In the genomic region with DNA sequence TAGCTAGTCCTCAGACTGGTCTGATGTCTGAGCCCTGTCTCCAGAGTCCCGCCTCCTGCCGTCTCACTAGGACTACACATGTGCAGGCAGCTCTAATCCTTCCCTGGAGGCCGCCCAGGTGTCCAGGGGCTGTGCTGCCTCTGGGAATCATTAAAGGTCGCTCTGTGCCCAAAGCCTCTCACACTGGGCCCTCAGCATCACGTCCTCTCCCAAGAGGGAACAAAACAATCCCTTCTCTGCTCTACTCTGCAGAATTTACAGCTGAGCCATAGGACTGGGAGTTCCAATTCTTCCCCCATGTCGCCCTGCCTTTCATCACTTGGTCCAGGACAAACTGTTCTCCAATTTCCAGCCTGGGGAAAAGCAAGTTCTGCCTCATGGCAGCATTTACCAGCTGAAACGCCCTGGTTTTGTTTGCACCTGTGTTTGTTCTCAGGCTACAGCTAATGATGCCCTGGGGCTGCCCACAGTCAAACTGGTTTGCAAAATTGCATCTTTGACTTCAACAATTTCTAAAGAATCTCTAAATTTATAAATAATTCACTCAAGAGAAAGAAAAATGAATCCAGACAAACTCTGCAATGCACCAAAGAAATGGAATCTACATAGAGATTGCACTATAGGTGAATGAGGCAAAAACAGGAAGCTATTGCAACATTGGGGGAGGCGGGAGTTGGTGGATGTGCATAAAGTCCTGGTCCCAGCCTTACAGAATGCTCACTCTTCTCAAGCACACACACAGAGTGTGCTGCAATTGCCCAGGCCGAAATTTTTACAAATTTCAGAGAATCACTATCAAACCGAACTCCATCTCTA, we compare ENCODE assay signal across 1 cellular context.
TF ChIP-seq lines count a peak whose summit lies in the region.

No MANE protein-coding gene starts in this region.

TF ChIP-seq in HepG2, 621 proteins besides CTCF, POLR2A, EP300 and RAD21 (continued from another document and continues in another):
- no peak for TF ChIP-seq ZNF773 (CRISPR knock-in tag; IDR thresholded peaks at IDR 0.05; ENCODE audit: borderline replicate concordance)
- no peak for TF ChIP-seq GTF2F1 (IDR thresholded peaks at IDR 0.05; ENCODE audit: low read length)
- TF ChIP-seq NFE2 (CRISPR knock-in tag; IDR thresholded peaks at IDR 0.05): no peak
- 0 out of 2 replicates have a peak, but pooled peaks have one; percentile 17 for TF ChIP-seq SIX4 (CRISPR knock-in tag; IDR thresholded peaks at IDR 0.05)
- TF ChIP-seq ELF3 (CRISPR knock-in tag; IDR thresholded peaks at IDR 0.05): 0 out of 2 replicates have a peak, but pooled peaks have one; percentile 62
- no peak for TF ChIP-seq ZNF777 (CRISPR knock-in tag; IDR thresholded peaks at IDR 0.05)
- TF ChIP-seq ZNF264 (CRISPR knock-in tag; IDR thresholded peaks at IDR 0.05): no peak
- no peak for TF ChIP-seq ZKSCAN5 (CRISPR knock-in tag; IDR thresholded peaks at IDR 0.05)
- no peak for TF ChIP-seq MEF2D (CRISPR knock-in tag; IDR thresholded peaks at IDR 0.05)
- no peak for TF ChIP-seq IKZF1 (IDR thresholded peaks at IDR 0.05)
- TF ChIP-seq CENPX (CRISPR knock-in tag; IDR thresholded peaks at IDR 0.05): no peak
- TF ChIP-seq PCBP1 (IDR thresholded peaks at IDR 0.05; ENCODE audit: borderline replicate concordance, low read depth, low read length): no peak
- no peak for TF ChIP-seq KLF13 (CRISPR knock-in tag; IDR thresholded peaks at IDR 0.05)
- TF ChIP-seq, protein P1, sequence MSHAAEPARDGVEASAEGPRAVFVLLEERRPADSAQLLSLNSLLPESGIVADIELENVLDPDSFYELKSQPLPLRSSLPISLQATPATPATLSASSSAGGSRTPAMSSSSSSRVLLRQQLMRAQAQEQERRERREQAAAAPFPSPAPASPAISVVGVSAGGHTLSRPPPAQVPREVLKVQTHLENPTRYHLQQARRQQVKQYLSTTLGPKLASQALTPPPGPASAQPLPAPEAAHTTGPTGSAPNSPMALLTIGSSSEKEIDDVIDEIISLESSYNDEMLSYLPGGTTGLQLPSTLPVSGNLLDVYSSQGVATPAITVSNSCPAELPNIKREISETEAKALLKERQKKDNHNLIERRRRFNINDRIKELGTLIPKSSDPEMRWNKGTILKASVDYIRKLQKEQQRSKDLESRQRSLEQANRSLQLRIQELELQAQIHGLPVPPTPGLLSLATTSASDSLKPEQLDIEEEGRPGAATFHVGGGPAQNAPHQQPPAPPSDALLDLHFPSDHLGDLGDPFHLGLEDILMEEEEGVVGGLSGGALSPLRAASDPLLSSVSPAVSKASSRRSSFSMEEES (CRISPR knock-in tag; IDR thresholded peaks at IDR 0.05): no peak
- TF ChIP-seq, protein P2, sequence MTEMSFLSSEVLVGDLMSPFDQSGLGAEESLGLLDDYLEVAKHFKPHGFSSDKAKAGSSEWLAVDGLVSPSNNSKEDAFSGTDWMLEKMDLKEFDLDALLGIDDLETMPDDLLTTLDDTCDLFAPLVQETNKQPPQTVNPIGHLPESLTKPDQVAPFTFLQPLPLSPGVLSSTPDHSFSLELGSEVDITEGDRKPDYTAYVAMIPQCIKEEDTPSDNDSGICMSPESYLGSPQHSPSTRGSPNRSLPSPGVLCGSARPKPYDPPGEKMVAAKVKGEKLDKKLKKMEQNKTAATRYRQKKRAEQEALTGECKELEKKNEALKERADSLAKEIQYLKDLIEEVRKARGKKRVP (CRISPR knock-in tag; IDR thresholded peaks at IDR 0.05): peak in 1 of 2 experiments; percentile 100; a peak in 2 of 4 replicates
- TF ChIP-seq TSC22D2 (CRISPR knock-in tag; IDR thresholded peaks at IDR 0.05; ENCODE audit: borderline replicate concordance): no peak
- TF ChIP-seq, protein P3, sequence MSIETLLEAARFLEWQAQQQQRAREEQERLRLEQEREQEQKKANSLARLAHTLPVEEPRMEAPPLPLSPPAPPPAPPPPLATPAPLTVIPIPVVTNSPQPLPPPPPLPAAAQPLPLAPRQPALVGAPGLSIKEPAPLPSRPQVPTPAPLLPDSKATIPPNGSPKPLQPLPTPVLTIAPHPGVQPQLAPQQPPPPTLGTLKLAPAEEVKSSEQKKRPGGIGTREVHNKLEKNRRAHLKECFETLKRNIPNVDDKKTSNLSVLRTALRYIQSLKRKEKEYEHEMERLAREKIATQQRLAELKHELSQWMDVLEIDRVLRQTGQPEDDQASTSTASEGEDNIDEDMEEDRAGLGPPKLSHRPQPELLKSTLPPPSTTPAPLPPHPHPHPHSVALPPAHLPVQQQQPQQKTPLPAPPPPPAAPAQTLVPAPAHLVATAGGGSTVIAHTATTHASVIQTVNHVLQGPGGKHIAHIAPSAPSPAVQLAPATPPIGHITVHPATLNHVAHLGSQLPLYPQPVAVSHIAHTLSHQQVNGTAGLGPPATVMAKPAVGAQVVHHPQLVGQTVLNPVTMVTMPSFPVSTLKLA (IDR thresholded peaks at IDR 0.05): no peak
- no peak for TF ChIP-seq JUND (CRISPR knock-in tag; IDR thresholded peaks at IDR 0.05)
- TF ChIP-seq ASH2L (IDR thresholded peaks at IDR 0.05; ENCODE audit: insufficient read length, low read depth, low read length): peak; percentile 51
- TF ChIP-seq ZNF546 (CRISPR knock-in tag; conservative IDR thresholded peaks at IDR 0.05): no peak
- no peak for TF ChIP-seq ZBTB3 (CRISPR knock-in tag; IDR thresholded peaks at IDR 0.05; ENCODE audit: borderline replicate concordance, low read depth)
- TF ChIP-seq CEBPB (IDR thresholded peaks at IDR 0.05; ENCODE audit: borderline replicate concordance, low read depth, low read length): peak; percentile 99
- no peak for TF ChIP-seq ZBTB1 (CRISPR knock-in tag; IDR thresholded peaks at IDR 0.05; ENCODE audit: borderline replicate concordance)
- TF ChIP-seq ARNT2 (CRISPR knock-in tag; IDR thresholded peaks at IDR 0.05; ENCODE audit: low read depth): 0 out of 2 replicates have a peak, but pooled peaks have one; percentile 54
- TF ChIP-seq ARID2 (CRISPR knock-in tag; IDR thresholded peaks at IDR 0.05; ENCODE audit: borderline replicate concordance): no peak
- no peak for TF ChIP-seq ZZZ3 (CRISPR knock-in tag; IDR thresholded peaks at IDR 0.05; ENCODE audit: borderline replicate concordance)
- TF ChIP-seq FOXP1 (IDR thresholded peaks at IDR 0.05): no peak
- 0 out of 2 replicates have a peak, but pooled peaks have one; percentile 10 for TF ChIP-seq FOXP1 (CRISPR knock-in tag; IDR thresholded peaks at IDR 0.05)
- no peak for TF ChIP-seq ZNF225 (CRISPR knock-in tag; IDR thresholded peaks at IDR 0.05)
- no peak for TF ChIP-seq HHEX (CRISPR knock-in tag; IDR thresholded peaks at IDR 0.05)
- TF ChIP-seq, protein P4, sequence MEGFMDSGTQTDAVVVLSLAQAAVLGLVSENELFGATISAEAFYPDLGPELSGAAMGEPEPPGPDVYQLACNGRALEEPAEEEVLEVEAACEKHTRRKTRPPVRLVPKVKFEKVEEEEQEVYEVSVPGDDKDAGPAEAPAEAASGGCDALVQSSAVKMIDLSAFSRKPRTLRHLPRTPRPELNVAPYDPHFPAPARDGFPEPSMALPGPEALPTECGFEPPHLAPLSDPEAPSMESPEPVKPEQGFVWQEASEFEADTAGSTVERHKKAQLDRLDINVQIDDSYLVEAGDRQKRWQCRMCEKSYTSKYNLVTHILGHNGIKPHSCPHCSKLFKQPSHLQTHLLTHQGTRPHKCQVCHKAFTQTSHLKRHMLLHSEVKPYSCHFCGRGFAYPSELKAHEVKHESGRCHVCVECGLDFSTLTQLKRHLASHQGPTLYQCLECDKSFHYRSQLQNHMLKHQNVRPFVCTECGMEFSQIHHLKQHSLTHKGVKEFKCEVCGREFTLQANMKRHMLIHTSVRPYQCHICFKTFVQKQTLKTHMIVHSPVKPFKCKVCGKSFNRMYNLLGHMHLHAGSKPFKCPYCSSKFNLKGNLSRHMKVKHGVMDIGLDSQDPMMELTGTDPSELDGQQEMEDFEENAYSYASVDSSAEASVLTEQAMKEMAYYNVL (CRISPR knock-in tag; IDR thresholded peaks at IDR 0.05; ENCODE audit: borderline replicate concordance): 0 out of 2 replicates have a peak, but pooled peaks have one; percentile 26
- no peak for TF ChIP-seq GLI4 (CRISPR knock-in tag; IDR thresholded peaks at IDR 0.05; ENCODE audit: borderline replicate concordance)
- TF ChIP-seq TAF1 (CRISPR knock-in tag; IDR thresholded peaks at IDR 0.05): 0 out of 2 replicates have a peak, but pooled peaks have one; percentile 38
- TF ChIP-seq ZNF317 (CRISPR knock-in tag; IDR thresholded peaks at IDR 0.05): no peak
- TF ChIP-seq ZNF12 (CRISPR knock-in tag; IDR thresholded peaks at IDR 0.05): 0 out of 2 replicates have a peak, but pooled peaks have one; percentile 34
- TF ChIP-seq ZNF230 (CRISPR knock-in tag; IDR thresholded peaks at IDR 0.05): 0 out of 2 replicates have a peak, but pooled peaks have one; percentile 27
- peak; percentile 69 for TF ChIP-seq SAP130 (CRISPR knock-in tag; IDR thresholded peaks at IDR 0.05; ENCODE audit: low read depth)
- TF ChIP-seq, protein P5, sequence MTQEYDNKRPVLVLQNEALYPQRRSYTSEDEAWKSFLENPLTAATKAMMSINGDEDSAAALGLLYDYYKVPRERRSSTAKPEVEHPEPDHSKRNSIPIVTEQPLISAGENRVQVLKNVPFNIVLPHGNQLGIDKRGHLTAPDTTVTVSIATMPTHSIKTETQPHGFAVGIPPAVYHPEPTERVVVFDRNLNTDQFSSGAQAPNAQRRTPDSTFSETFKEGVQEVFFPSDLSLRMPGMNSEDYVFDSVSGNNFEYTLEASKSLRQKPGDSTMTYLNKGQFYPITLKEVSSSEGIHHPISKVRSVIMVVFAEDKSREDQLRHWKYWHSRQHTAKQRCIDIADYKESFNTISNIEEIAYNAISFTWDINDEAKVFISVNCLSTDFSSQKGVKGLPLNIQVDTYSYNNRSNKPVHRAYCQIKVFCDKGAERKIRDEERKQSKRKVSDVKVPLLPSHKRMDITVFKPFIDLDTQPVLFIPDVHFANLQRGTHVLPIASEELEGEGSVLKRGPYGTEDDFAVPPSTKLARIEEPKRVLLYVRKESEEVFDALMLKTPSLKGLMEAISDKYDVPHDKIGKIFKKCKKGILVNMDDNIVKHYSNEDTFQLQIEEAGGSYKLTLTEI (CRISPR knock-in tag; conservative IDR thresholded peaks at IDR 0.05): no peak
- TF ChIP-seq ZNF629 (CRISPR knock-in tag; conservative IDR thresholded peaks at IDR 0.05): no peak
- no peak for TF ChIP-seq CENPT (CRISPR knock-in tag; IDR thresholded peaks at IDR 0.05; ENCODE audit: low read depth)
- TF ChIP-seq SNRNP70 (IDR thresholded peaks at IDR 0.05; ENCODE audit: low read depth, low read length): no peak
- no peak for TF ChIP-seq SRSF1 (optimal IDR thresholded peaks at IDR 0.05; ENCODE audit: low read depth, low read length)
- TF ChIP-seq, protein P6, sequence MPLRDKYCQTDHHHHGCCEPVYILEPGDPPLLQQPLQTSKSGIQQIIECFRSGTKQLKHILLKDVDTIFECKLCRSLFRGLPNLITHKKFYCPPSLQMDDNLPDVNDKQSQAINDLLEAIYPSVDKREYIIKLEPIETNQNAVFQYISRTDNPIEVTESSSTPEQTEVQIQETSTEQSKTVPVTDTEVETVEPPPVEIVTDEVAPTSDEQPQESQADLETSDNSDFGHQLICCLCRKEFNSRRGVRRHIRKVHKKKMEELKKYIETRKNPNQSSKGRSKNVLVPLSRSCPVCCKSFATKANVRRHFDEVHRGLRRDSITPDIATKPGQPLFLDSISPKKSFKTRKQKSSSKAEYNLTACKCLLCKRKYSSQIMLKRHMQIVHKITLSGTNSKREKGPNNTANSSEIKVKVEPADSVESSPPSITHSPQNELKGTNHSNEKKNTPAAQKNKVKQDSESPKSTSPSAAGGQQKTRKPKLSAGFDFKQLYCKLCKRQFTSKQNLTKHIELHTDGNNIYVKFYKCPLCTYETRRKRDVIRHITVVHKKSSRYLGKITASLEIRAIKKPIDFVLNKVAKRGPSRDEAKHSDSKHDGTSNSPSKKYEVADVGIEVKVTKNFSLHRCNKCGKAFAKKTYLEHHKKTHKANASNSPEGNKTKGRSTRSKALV (CRISPR knock-in tag; IDR thresholded peaks at IDR 0.05): no peak
- no peak; the same call in 1 of the 2 replicates for TF ChIP-seq RXRB (CRISPR knock-in tag; IDR thresholded peaks at IDR 0.05; ENCODE audit: borderline replicate concordance)
- TF ChIP-seq ZNF143 (CRISPR knock-in tag; IDR thresholded peaks at IDR 0.05): no peak
- no peak for TF ChIP-seq ZNF567 (CRISPR knock-in tag; IDR thresholded peaks at IDR 0.05; ENCODE audit: borderline replicate concordance)
- no peak for TF ChIP-seq EZH2 (conservative IDR thresholded peaks at IDR 0.05; ENCODE audit: low read depth, low read length)
- TF ChIP-seq ZBTB7A (CRISPR knock-in tag; IDR thresholded peaks at IDR 0.05): no peak
- TF ChIP-seq ZNF841 (CRISPR knock-in tag; IDR thresholded peaks at IDR 0.05; ENCODE audit: borderline replicate concordance): no peak
- TF ChIP-seq, protein P7, sequence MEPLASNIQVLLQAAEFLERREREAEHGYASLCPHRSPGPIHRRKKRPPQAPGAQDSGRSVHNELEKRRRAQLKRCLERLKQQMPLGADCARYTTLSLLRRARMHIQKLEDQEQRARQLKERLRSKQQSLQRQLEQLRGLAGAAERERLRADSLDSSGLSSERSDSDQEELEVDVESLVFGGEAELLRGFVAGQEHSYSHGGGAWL (CRISPR knock-in tag; IDR thresholded peaks at IDR 0.05): no peak
- TF ChIP-seq ZNF564 (CRISPR knock-in tag; IDR thresholded peaks at IDR 0.05): no peak; the same call in 1 of the 2 replicates
- no peak for TF ChIP-seq ZNF121 (CRISPR knock-in tag; IDR thresholded peaks at IDR 0.05)
- 0 out of 2 replicates have a peak, but pooled peaks have one; percentile 48 for TF ChIP-seq ETV6 (CRISPR knock-in tag; conservative IDR thresholded peaks at IDR 0.05)
- no peak for TF ChIP-seq FIP1L1 (IDR thresholded peaks at IDR 0.05; ENCODE audit: borderline replicate concordance, insufficient read depth, low read depth, low read length)
- peak; percentile 56 for TF ChIP-seq RBFOX2 (IDR thresholded peaks at IDR 0.05; ENCODE audit: low read depth, low read length)
- no peak for TF ChIP-seq ZNF7 (CRISPR knock-in tag; IDR thresholded peaks at IDR 0.05)
- no peak for TF ChIP-seq ZNF709 (CRISPR knock-in tag; IDR thresholded peaks at IDR 0.05)
- 0 out of 2 replicates have a peak, but pooled peaks have one; percentile 40 for TF ChIP-seq ZFY (CRISPR knock-in tag; IDR thresholded peaks at IDR 0.05)
- no peak for TF ChIP-seq MTF1 (CRISPR knock-in tag; IDR thresholded peaks at IDR 0.05)
- TF ChIP-seq SALL1 (CRISPR knock-in tag; IDR thresholded peaks at IDR 0.05): peak; percentile 31
- TF ChIP-seq, protein P8, sequence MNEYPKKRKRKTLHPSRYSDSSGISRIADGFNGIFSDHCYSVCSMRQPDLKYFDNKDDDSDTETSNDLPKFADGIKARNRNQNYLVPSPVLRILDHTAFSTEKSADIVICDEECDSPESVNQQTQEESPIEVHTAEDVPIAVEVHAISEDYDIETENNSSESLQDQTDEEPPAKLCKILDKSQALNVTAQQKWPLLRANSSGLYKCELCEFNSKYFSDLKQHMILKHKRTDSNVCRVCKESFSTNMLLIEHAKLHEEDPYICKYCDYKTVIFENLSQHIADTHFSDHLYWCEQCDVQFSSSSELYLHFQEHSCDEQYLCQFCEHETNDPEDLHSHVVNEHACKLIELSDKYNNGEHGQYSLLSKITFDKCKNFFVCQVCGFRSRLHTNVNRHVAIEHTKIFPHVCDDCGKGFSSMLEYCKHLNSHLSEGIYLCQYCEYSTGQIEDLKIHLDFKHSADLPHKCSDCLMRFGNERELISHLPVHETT (CRISPR knock-in tag; conservative IDR thresholded peaks at IDR 0.05): no peak
- no peak for TF ChIP-seq ZNF737 (CRISPR knock-in tag; IDR thresholded peaks at IDR 0.05; ENCODE audit: borderline replicate concordance)
- peak; percentile 67 for TF ChIP-seq SP5 (CRISPR knock-in tag; IDR thresholded peaks at IDR 0.05; ENCODE audit: borderline replicate concordance, low read depth)
